ENCODE assay signal across 20 cellular contexts in the genomic region with DNA sequence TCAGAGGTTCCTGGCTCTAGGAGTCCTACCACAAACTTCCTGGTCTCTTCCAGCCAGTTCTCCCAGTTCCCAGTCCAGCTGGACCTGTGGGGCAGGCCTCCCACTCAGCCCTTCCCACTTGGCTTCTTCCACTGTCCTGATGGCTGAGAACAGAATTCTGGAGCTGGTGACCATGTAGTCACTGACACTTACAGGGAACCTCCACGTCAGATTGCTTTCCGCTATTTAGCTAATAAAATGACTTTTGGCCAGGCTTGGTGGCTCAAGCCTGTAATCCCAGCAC.
A peak's percentile ranks its signal among the peaks of the same experiment; 100 is the strongest.
DNase-seq lines count a peak whose midpoint lies in the region; ATAC-seq and TF ChIP-seq lines count a peak whose summit lies in the region.
"Had no signal": no experiment of that assay in that cellular context is flagged by ENCODE, and none has a peak within 500 bp of the region (broad histone marks: within the 10 kb centered on the region; RNA-seq: fewer than 3 reads in every experiment).

No MANE protein-coding gene starts in this region.

- CTCF ChIA-PET in PC-3 (lab: Charles Lee): no interaction called here

- H3K4me2 ChIP-seq in PC-3 (ENCODE audit: low read length): no peak overlapping the region

- no peaks in the 10 kb centered on the region for H3K79me2 ChIP-seq in PC-3 (ENCODE audit: low read length)

- H3K4me1 ChIP-seq in PC-3 (ENCODE audit: insufficient read depth, low read length): no peaks in the 10 kb centered on the region
- H3K4me1 ChIP-seq in neutrophil (ENCODE audit: control insufficient read depth in 1 of 2, insufficient read depth in 1 of 2, low read depth in 1 of 2, low read length in 1 of 2): peaks cover 15 to 17% of the 10 kb centered on the region in 2 experiments

- H3K36me3 ChIP-seq in PC-3 (ENCODE audit: low read depth, low read length) (no peaks in the 10 kb centered on the region), neutrophil (no peaks in the 10 kb centered on the region)

- ATAC-seq in PC-3 (no peak), left cardiac atrium (peak; percentile 59 to 71), HG03342 (IDR thresholded peaks at IDR 0.05; ENCODE audit: unreplicated experiment) (no peak)

- no TSS peak for BruUV-seq in PC-3 (replicated peaks; lab: Mats Ljungman, UMichigan)

- no peak overlapping the region for H2AFZ ChIP-seq in PC-3 (ENCODE audit: low read length)

- POLR2A ChIA-PET in PC-3 (lab: Charles Lee; ENCODE audit: unreplicated experiment): no interaction called here

- DNase-seq in DMS53 (lab: John Stamatoyannopoulos, UW) (peak; percentile 29), DMS53 treated with DMSO at 0.1 percent for 48 hours (lab: John Stamatoyannopoulos, UW; ENCODE audit: unreplicated experiment) (no peak), PC-3 (peak; percentile 31), left cardiac atrium (no peak), SIG-M5 (lab: John Stamatoyannopoulos, UW) (no peak), NCI-H774 (lab: John Stamatoyannopoulos, UW) (no peak)
- DNase-seq: AML-193, COR-L47, DMS 273 treated with DMSO at 0.1 percent for 48 hours, GF-D8, H7, HFFc6, Karpas-422, NCI-H1105, NCI-H2081, NCI-H446 treated with DMSO at 0.1 percent for 48 hours, NCI-H69 had no signal

- H3K9me3 ChIP-seq in PC-3 (ENCODE audit: low read length) (no peaks in the 10 kb centered on the region), neutrophil (no peaks in the 10 kb centered on the region)

- H3K27ac ChIP-seq in PC-3 (ENCODE audit: low read length) (no peak overlapping the region), neutrophil (peak overlapping the region; percentile 84)
- H3K27ac ChIP-seq: 22Rv1 had no signal

- TF ChIP-seq CTCF in PC-3 (conservative IDR thresholded peaks at IDR 0.05; ENCODE audit: low read depth, low read length) (no peak), neutrophil (IDR thresholded peaks at IDR 0.05) (no peak)

- no peaks in the 10 kb centered on the region for H4K20me1 ChIP-seq in PC-3 (ENCODE audit: low read length)

- no peaks in the 10 kb centered on the region for H3K9me2 ChIP-seq in PC-3 (replicated peaks; ENCODE audit: low read length)

- no peaks in the 10 kb centered on the region for H3K27me3 ChIP-seq in PC-3 (ENCODE audit: low read length)
- no peaks in the 10 kb centered on the region for H3K27me3 ChIP-seq in neutrophil

- H3F3A ChIP-seq in PC-3 (ENCODE audit: low read length, unreplicated experiment): no peaks in the 10 kb centered on the region

- H3K4me3 ChIP-seq in PC-3 (ENCODE audit: low read length) (no peak overlapping the region), neutrophil (ENCODE audit: low read depth in 1 of 2, low read length in 1 of 2) (no peak overlapping the region)

- no peak overlapping the region for H3K9ac ChIP-seq in PC-3 (ENCODE audit: low read length)

- intact Hi-C loops in PC-3 (cut with micrococcal nuclease) (no loop called here), left cardiac atrium (cut with DNase I) (no loop called here)

Comparison
In these comparisons a context has a peak if more than half of its experiments do, and no peak if none do; other contexts are left out.
1. DNase-seq: peak in DMS53 (single experiment) and PC-3 (single experiment); none in DMS53 treated with DMSO at 0.1 percent for 48 hours (single experiment), left cardiac atrium (single experiment), SIG-M5 (single experiment) and NCI-H774 (single experiment).
2. ATAC-seq: peak in left cardiac atrium (2 of 2); none in PC-3 (single experiment) and HG03342 (single experiment).